Comparison of ENCODE assay signal across 24 cellular contexts in genomic region chr5:55592388-55593114, GRCh38. TPM values are rescaled to one million over a fixed set of nuclear protein-coding genes. Genes with fewer than 3 reads are reported as not detected.
A peak's percentile ranks its signal among the peaks of the same experiment; 100 is the strongest.
DNase-seq lines count a peak whose midpoint lies in the region; ATAC-seq, FAIRE-seq and TF ChIP-seq lines count a peak whose summit lies in the region.
"Had no signal": no experiment of that assay in that cellular context is flagged by ENCODE, and none has a peak within 500 bp of the region (broad histone marks: within the 10 kb centered on the region; RNA-seq: fewer than 3 reads in every experiment).

No MANE protein-coding gene starts in this region.

- in situ Hi-C loops in K562 (cut with MboI), result no loop called here

- H3K56ac ChIP-seq in H9 (ENCODE audit: insufficient read length, low read depth, low read length), result no peak overlapping the region

- FAIRE-seq in K562 (lab: Jason Lieb, UNC), result no peak
- FAIRE-seq: A204.1 had no signal

- no peak overlapping the region for H3K9ac ChIP-seq in H9 (ENCODE audit: extremely low read depth, insufficient read length, low read length)
- no peak overlapping the region for H3K9ac ChIP-seq in K562 (ENCODE audit: insufficient read depth in 1 of 2, low read depth in 2 of 2, low read length in 2 of 2)

- H3T11ph ChIP-seq in H9 (ENCODE audit: low read length), result no peak overlapping the region

- H3K79me1 ChIP-seq in H9 (ENCODE audit: insufficient read depth, low read depth, low read length, poor library complexity, severe bottlenecking), result no peaks in the 10 kb centered on the region

- ATAC-seq in K562, result no peak
- ATAC-seq in activated T-cell treated with anti-CD3 and anti-CD28 coated beads, Interleukin-2, amount 50 U/mL, for 72 hours (replicated peaks in 1 of 2), result no peak
- ATAC-seq: activated T-cell treated with anti-CD3 and anti-CD28 coated beads, Interleukin-2, amount 50 U/mL, for 4 hours; CD8-positive, alpha-beta T cell; HCT116; SK-N-SH treated with all-trans-retinoic acid at 6 μM for 48 hours had no signal

- H2BK20ac ChIP-seq in H9 (ENCODE audit: low read depth, low read length, poor library complexity, severe bottlenecking), result no peak overlapping the region

- no peak for DNase-seq in activated CD4-positive, alpha-beta T cell treated with anti-CD3 and anti-CD28 coated beads, Interleukin-2, amount 10 ng/mL, durations not matched to agents 24 days and 14 days
- no peak for DNase-seq in activated CD4-positive, alpha-beta T cell treated with anti-CD3 and anti-CD28 coated beads for 1 hour
- DNase-seq in H9, result no peak
- no peak for DNase-seq in K562 (ENCODE audit: extremely low read depth in 1 of 4, low spot score in 3 of 4)
- no peak for DNase-seq in neural crest cell (ENCODE audit: low read depth, low spot score)
- DNase-seq in RWPE1 (ENCODE audit: low spot score), result no peak
- DNase-seq in activated T-cell treated with anti-CD3 and anti-CD28 coated beads, Interleukin-2, amount 50 U/mL, for 72 hours, result no peak
- DNase-seq in activated CD4-positive, alpha-beta T cell treated with anti-CD3 and anti-CD28 coated beads, Interleukin-2, amount 50 U/mL, for 1 hour, result no peak
- DNase-seq: activated naive CD4-positive, alpha-beta T cell treated with Interleukin-2 at 50 U/mL for 16 hours; activated T-cell treated with anti-CD3 and anti-CD28 coated beads, Interleukin-2, amount 50 U/mL, for 4 hours; amniotic stem cell; CD8-positive, alpha-beta T cell; colonic mucosa; foreskin fibroblast; head of caudate nucleus; NCI-H1048; occipital lobe; T-helper 2 cell had no signal

- H3K4ac ChIP-seq in H9 (ENCODE audit: low read depth, low read length), result no peak overlapping the region

- no CpG with 5 or more reads among the region's 5 CpGs for WGBS in H9 (ENCODE audit: extremely low coverage, insufficient read length, low lambda C conversion rate)
- WGBS in K562 (ENCODE audit: insufficient coverage, low coverage, missing lambda C conversion rate), result 2% methylated on average over 5 of the region's 5 CpGs

- H3K4me3 Mint-ChIP-seq in activated CD4-positive, alpha-beta T cell treated with anti-CD3 and anti-CD28 coated beads, Interleukin-2, amount 10 ng/mL, durations not matched to agents 24 days and 14 days, result no peak overlapping the region
- H3K4me3 Mint-ChIP-seq in H9 (no peak overlapping the region), neural crest cell (no peak overlapping the region)
- H3K4me3 Mint-ChIP-seq in activated T-cell treated with anti-CD3 and anti-CD28 coated beads, Interleukin-2, amount 50 U/mL, for 72 hours, result no peak overlapping the region
- H3K4me3 Mint-ChIP-seq: activated T-cell treated with anti-CD3 and anti-CD28 coated beads, Interleukin-2, amount 50 U/mL, for 4 hours; B cell; CD8-positive, alpha-beta T cell had no signal

- H3K36me3 Mint-ChIP-seq in activated CD4-positive, alpha-beta T cell treated with anti-CD3 and anti-CD28 coated beads, Interleukin-2, amount 10 ng/mL, durations not matched to agents 24 days and 14 days (ENCODE audit: low read depth), result peaks cover 7% of the 10 kb centered on the region
- H3K36me3 Mint-ChIP-seq in H9 (ENCODE audit: insufficient read depth in 1 of 3, low read depth in 3 of 3), result peaks cover 0 to 2% (median 0%) of the 10 kb centered on the region in 3 experiments; a peak in 1 of 7 replicates
- no peaks in the 10 kb centered on the region for H3K36me3 Mint-ChIP-seq in neural crest cell (ENCODE audit: low read depth)
- no peaks in the 10 kb centered on the region for H3K36me3 Mint-ChIP-seq in activated T-cell treated with anti-CD3 and anti-CD28 coated beads, Interleukin-2, amount 50 U/mL, for 72 hours (ENCODE audit: insufficient read depth in 2 of 2)
- H3K36me3 Mint-ChIP-seq: CD8-positive, alpha-beta T cell had no signal

- H4K20me1 ChIP-seq in H9 (ENCODE audit: control insufficient read depth, insufficient read depth, insufficient read length), result no peaks in the 10 kb centered on the region
- no peaks in the 10 kb centered on the region for H4K20me1 ChIP-seq in K562 (replicated peaks; ENCODE audit: control insufficient read depth, insufficient read depth, low read length)

- no peak overlapping the region for H3K18ac ChIP-seq in H9 (ENCODE audit: insufficient read length, low read depth, low read length)

- intact Hi-C loops in activated CD4-positive, alpha-beta T cell treated with anti-CD3 and anti-CD28 coated beads, Interleukin-2, amount 10 ng/mL, durations not matched to agents 24 days and 14 days (cut with micrococcal nuclease), result no loop called here
- intact Hi-C loops in K562 (cut with micrococcal nuclease), result no loop called here

- no peak overlapping the region for H4K5ac ChIP-seq in H9 (ENCODE audit: insufficient read length, low read depth, low read length)

- H2BK15ac ChIP-seq in H9 (ENCODE audit: low read depth, low read length), result no peak overlapping the region

- TF ChIP-seq POLR2A in K562 (conservative IDR thresholded peaks at IDR 0.05), result no peak

- H3K9me1 ChIP-seq in K562 (ENCODE audit: control insufficient read depth, insufficient read depth, low read length), result no peaks in the 10 kb centered on the region

- H3K4me2 ChIP-seq in H9 (ENCODE audit: insufficient read depth, insufficient read length, low read length), result no peak overlapping the region
- no peak overlapping the region for H3K4me2 ChIP-seq in K562 (ENCODE audit: insufficient read depth, low read length)

- no peak overlapping the region for H2AFZ ChIP-seq in H9 (ENCODE audit: low read length)
- no peak overlapping the region for H2AFZ ChIP-seq in K562 (ENCODE audit: low read depth, low read length)

- H3K27me3 ChIP-seq in H9 (ENCODE audit: insufficient read depth, low read length) (no peaks in the 10 kb centered on the region), K562 (ENCODE audit: control insufficient read depth in 2 of 2, insufficient read depth in 2 of 2, low read length in 2 of 2) (peaks cover 4 to 12% of the 10 kb centered on the region in 2 experiments; a peak in 4 of 5 replicates)
- H3K27me3 ChIP-seq: colonic mucosa, tibial nerve had no signal

- H2BK120ac ChIP-seq in H9 (ENCODE audit: low read depth, low read length, poor library complexity, severe bottlenecking), result no peak overlapping the region

- no peak overlapping the region for H2AK5ac ChIP-seq in H9 (ENCODE audit: insufficient read length, low read length)

- no peaks in the 10 kb centered on the region for H3K27me3 Mint-ChIP-seq in activated CD4-positive, alpha-beta T cell treated with anti-CD3 and anti-CD28 coated beads, Interleukin-2, amount 10 ng/mL, durations not matched to agents 24 days and 14 days
- H3K27me3 Mint-ChIP-seq in H9 (ENCODE audit: low read depth) (peaks cover 3% of the 10 kb centered on the region; the same call in 1 of the 2 replicates), neural crest cell (ENCODE audit: low read depth) (no peaks in the 10 kb centered on the region)
- no peaks in the 10 kb centered on the region for H3K27me3 Mint-ChIP-seq in activated T-cell treated with anti-CD3 and anti-CD28 coated beads, Interleukin-2, amount 50 U/mL, for 72 hours (ENCODE audit: low read depth)

- H3K9me3 ChIP-seq in H9 (ENCODE audit: control insufficient read depth, low read depth, low read length) (no peaks in the 10 kb centered on the region), K562 (replicated peaks; ENCODE audit: control insufficient read depth, insufficient read depth, low read depth, low read length) (no peaks in the 10 kb centered on the region)
- H3K9me3 ChIP-seq: colonic mucosa, tibial nerve had no signal

- H3K9me3 Mint-ChIP-seq in activated CD4-positive, alpha-beta T cell treated with anti-CD3 and anti-CD28 coated beads, Interleukin-2, amount 10 ng/mL, durations not matched to agents 24 days and 14 days, result peaks cover 3% of the 10 kb centered on the region
- H3K9me3 Mint-ChIP-seq in H9 (no peaks in the 10 kb centered on the region; a peak in 2 of 5 replicates), neural crest cell (no peaks in the 10 kb centered on the region)
- H3K9me3 Mint-ChIP-seq in activated T-cell treated with anti-CD3 and anti-CD28 coated beads, Interleukin-2, amount 50 U/mL, for 72 hours, result peaks cover 0 to 4% of the 10 kb centered on the region in 2 donors
- H3K9me3 Mint-ChIP-seq: activated T-cell treated with anti-CD3 and anti-CD28 coated beads, Interleukin-2, amount 50 U/mL, for 4 hours; CD8-positive, alpha-beta T cell had no signal

- H2BK12ac ChIP-seq in H9 (ENCODE audit: insufficient read length, low read depth, low read length), result no peak overlapping the region

- BruUV-seq in K562 (replicated peaks; lab: Mats Ljungman, UMichigan), result no TSS peak

- H3K27ac ChIP-seq in H9 (ENCODE audit: insufficient read length, low read depth, low read length), result no peak overlapping the region
- H3K27ac ChIP-seq in K562 (ENCODE audit: extremely low read depth, low read depth, low read length), result no peak overlapping the region
- no peak overlapping the region for H3K27ac ChIP-seq in RWPE1
- H3K27ac ChIP-seq: colonic mucosa had no signal

- TF ChIP-seq CTCF in H9 (conservative IDR thresholded peaks at IDR 0.05) (no peak), K562 (IDR thresholded peaks at IDR 0.05 in 2 of 3, conservative IDR thresholded peaks at IDR 0.05 in 1 of 3; ENCODE audit: insufficient read depth in 2 of 3, low read depth in 1 of 3, low read length in 3 of 3) (no peak), neural crest cell (conservative IDR thresholded peaks at IDR 0.05) (no peak), RWPE1 (conservative IDR thresholded peaks at IDR 0.05; ENCODE audit: low read depth) (no peak)

- H2BK5ac ChIP-seq in H9 (ENCODE audit: insufficient read length, low read length), result no peak overlapping the region

- no peak overlapping the region for H3K14ac ChIP-seq in H9 (ENCODE audit: insufficient read depth, low read length)

- POLR2A ChIA-PET in K562 (lab: Yijun Ruan, JAX), result no interaction called here
- POLR2A ChIA-PET in RWPE1 (lab: Yijun Ruan, JAX; ENCODE audit: low non-redundant PET), result interaction anchor here (0.6 kb wide), 1 partner anchor 34 kb away, joined by 3 read pairs; no protein-coding TSS in a partner anchor

- peak overlapping the region; percentile 60 for H3K27ac Mint-ChIP-seq in activated CD4-positive, alpha-beta T cell treated with anti-CD3 and anti-CD28 coated beads, Interleukin-2, amount 10 ng/mL, durations not matched to agents 24 days and 14 days
- peak overlapping the region in 2 of 3 experiments; percentile 4 to 28; a peak in 1 of 7 replicates for H3K27ac Mint-ChIP-seq in H9
- peak overlapping the region; percentile 53 for H3K27ac Mint-ChIP-seq in neural crest cell (ENCODE audit: unreplicated experiment)
- no peak overlapping the region for H3K27ac Mint-ChIP-seq in activated T-cell treated with anti-CD3 and anti-CD28 coated beads, Interleukin-2, amount 50 U/mL, for 72 hours
- H3K27ac Mint-ChIP-seq: B cell; CD8-positive, alpha-beta T cell had no signal

- no peak overlapping the region for H3K23ac ChIP-seq in H9 (ENCODE audit: insufficient read length, low read depth, low read length)

- H3K79me2 ChIP-seq in H9 (ENCODE audit: insufficient read depth, low read length) (no peaks in the 10 kb centered on the region), K562 (ENCODE audit: control insufficient read depth, insufficient read depth, low read length) (no peaks in the 10 kb centered on the region)

- no peaks in the 10 kb centered on the region for H3K23me2 ChIP-seq in H9 (ENCODE audit: insufficient read length, low read depth, low read length, poor library complexity, severe bottlenecking)

- CTCF ChIA-PET in K562 (lab: Yijun Ruan, JAX; ENCODE audit: low intra/inter-chr PET ratio) (no interaction called here), RWPE1 (lab: Yijun Ruan, JAX) (interaction anchor here (0.5 kb wide), 1 partner anchor 1878 kb away, joined by 6 read pairs; no protein-coding TSS in a partner anchor)

- TF ChIP-seq RAD21 in K562 (CRISPR knock-in tag; conservative IDR thresholded peaks at IDR 0.05 in 1 of 2, IDR thresholded peaks at IDR 0.05 in 1 of 2), result no peak

- H4K8ac ChIP-seq in H9 (replicated peaks; ENCODE audit: insufficient read length, low read depth, low read length), result no peak overlapping the region

- H3K36me3 ChIP-seq in K562 (ENCODE audit: control insufficient read depth, insufficient read depth, low read length), result no peaks in the 10 kb centered on the region
- H3K36me3 ChIP-seq: colonic mucosa, tibial nerve had no signal

- TF ChIP-seq EP300 in K562 (IDR thresholded peaks at IDR 0.05; ENCODE audit: low read length), result no peak

- H3K4me3 ChIP-seq in K562, result no peak overlapping the region
- H3K4me3 ChIP-seq: colonic mucosa, skin epidermis, tibial nerve had no signal

- peaks cover 40% of the 10 kb centered on the region for H3K4me1 Mint-ChIP-seq in activated CD4-positive, alpha-beta T cell treated with anti-CD3 and anti-CD28 coated beads, Interleukin-2, amount 10 ng/mL, durations not matched to agents 24 days and 14 days
- H3K4me1 Mint-ChIP-seq in H9 (peaks cover 17 to 22% of the 10 kb centered on the region in 2 experiments), neural crest cell (peaks cover 7% of the 10 kb centered on the region)
- H3K4me1 Mint-ChIP-seq in activated T-cell treated with anti-CD3 and anti-CD28 coated beads, Interleukin-2, amount 50 U/mL, for 72 hours (ENCODE audit: low read depth), result peaks cover 36% of the 10 kb centered on the region
- H3K4me1 Mint-ChIP-seq: B cell had no signal

- no peak overlapping the region for H4K91ac ChIP-seq in H9 (ENCODE audit: insufficient read length, low read depth, low read length)

- H3K4me1 ChIP-seq in H9 (ENCODE audit: insufficient read depth, low read length) (no peaks in the 10 kb centered on the region), K562 (replicated peaks in 1 of 2; ENCODE audit: control insufficient read depth in 2 of 2, insufficient read depth in 2 of 2, low read length in 2 of 2) (no peaks in the 10 kb centered on the region)

RNA-seq across cellular contexts. Expression of gene PLPP1, which starts 57.8 kb away (rescaled TPM):
- total RNA-seq in activated CD4-positive, alpha-beta T cell treated with anti-CD3 and anti-CD28 coated beads, Interleukin-2, amount 10 ng/mL, durations not matched to agents 24 days and 14 days, result 29.7 and 33.9 TPM in 2 replicates
- total RNA-seq in H9 (2021) (80.7 and 85.9 TPM in 2 replicates), K562 (2014; rRNA removed) (not detected in 2 replicates), K562 (2014; rRNA removed; fragmentation: Illumina TruSeq; extraction: Trizol) (not detected in 2 replicates), K562 (2015; rRNA removed; fragmentation: Illumina TruSeq; extraction: Trizol) (not detected in 2 replicates), K562 (2021) (0.18 and 0.24 TPM in 2 replicates), neural crest cell (13.2 and 14.1 TPM in 2 replicates)
- total RNA-seq in K562 (2011; cell fraction: chromatin; rRNA removed; ENCODE audit: low replicate concordance), result not detected in 2 replicates
- not detected in 2 replicates for total RNA-seq in K562 (2011; cell fraction: nucleolus; rRNA removed)
- total RNA-seq in K562 (2011; cell fraction: nucleoplasm; rRNA removed), result not detected in 2 replicates
- polyA plus RNA-seq in K562 (2011; rRNA removed) (not detected in 2 replicates), K562 (2014; fragmentation: Illumina TruSeq; extraction: Trizol) (not detected in 2 replicates), K562 (2014; fragmentation: Nextera tagmentation; extraction: Ambion mirVana) (under 1 TPM; 0.04 TPM), K562 (2014; rRNA removed) (not detected in 2 replicates)
- not detected in 2 replicates for polyA plus RNA-seq in K562 (2011; cell fraction: cytosol; rRNA removed)
- not detected in 2 replicates for polyA plus RNA-seq in K562 (2011; cell fraction: nucleus; rRNA removed)
- 0.12 TPM in 1 of 2 replicates, not detected in the other for polyA plus RNA-seq in K562 (2012)
- not detected in 2 replicates for polyA minus RNA-seq in K562 (2011; rRNA and poly(A)+ RNA removed)
- not detected in 2 replicates for polyA minus RNA-seq in K562 (2011; cell fraction: cytosol; rRNA and poly(A)+ RNA removed)
- polyA minus RNA-seq in K562 (2011; cell fraction: nucleus; rRNA and poly(A)+ RNA removed), result not detected in 2 replicates
- total RNA-seq in activated T-cell treated with anti-CD3 and anti-CD28 coated beads, Interleukin-2, amount 50 U/mL, for 72 hours, result 10 to 100 TPM; 12.2 to 23.3 TPM

Comparison
In these comparisons a context has a peak if more than half of its experiments do, and no peak if none do; other contexts are left out.
1. RNA of gene PLPP1, which starts 57.8 kb away (total RNA-seq): 80.7 to 85.9 TPM in H9, 29.7 to 33.9 TPM in activated CD4-positive, alpha-beta T cell treated with anti-CD3 and anti-CD28 coated beads, Interleukin-2, amount 10 ng/mL, durations not matched to agents 24 days and 14 days, 12.2 to 23.3 TPM in activated T-cell treated with anti-CD3 and anti-CD28 coated beads, Interleukin-2, amount 50 U/mL, for 72 hours and 13.2 to 14.1 TPM in neural crest cell; 0.18 to 0.24 TPM in K562; every median in the first group is over 4 times any median in the second.